ENCODE assay signal across 29 cellular contexts in genomic region chr19:14328406-14328805, GRCh38.
"Had no signal": no experiment of that assay in that cellular context is flagged by ENCODE, and none has a peak within 500 bp of the region (broad histone marks: within the 10 kb centered on the region; RNA-seq: fewer than 3 reads in every experiment).

No MANE protein-coding gene starts in this region.

- DNase-seq: stimulated activated CD4-positive, alpha-beta T cell treated with anti-CD3 and anti-CD28 coated beads, Interleukin-2, amount 100 ng/mL, for 48 hours; stimulated activated CD4-positive, alpha-beta T cell treated with anti-CD3 and anti-CD28 coated beads, Interleukin-4, amount 100 ng/mL, for 1 hour; stimulated activated CD4-positive, alpha-beta T cell treated with anti-CD3 and anti-CD28 coated beads, Interleukin-4, amount 100 ng/mL, for 24 hours; stimulated activated CD4-positive, alpha-beta T cell treated with anti-CD3 and anti-CD28 coated beads, Interleukin-4, amount 100 ng/mL, for 4 hours; stimulated activated CD8-positive, alpha-beta memory T cell treated with anti-CD3 and anti-CD28 coated beads, Interleukin-4, amount 100 ng/mL, for 48 hours; stimulated activated naive B cell treated with anti-CD40 and anti-IgM and Interleukin-4, amounts not matched to agents 10 μg/mL and 1 μg/mL and 100 μg/mL, for 72 hours; stimulated activated naive CD4-positive, alpha-beta T cell; stimulated activated naive CD4-positive, alpha-beta T cell treated with Interleukin-2 at 50 U/mL for 16 hours; stimulated activated naive CD8-positive, alpha-beta T cell treated with anti-CD3 and anti-CD28 coated beads, Interleukin-15, amount 100 ng/mL, for 72 hours; stimulated activated naive CD8-positive, alpha-beta T cell treated with anti-CD3 and anti-CD28 coated beads, Interleukin-15, Interleukin-2, amounts not matched to agents 100 U/mL and 50 U/mL, for 24 hours; stomach; substantia nigra; testis; thyroid gland; tibial artery; transverse colon; trophoblast cell; upper lobe of left lung; upper lobe of right lung; uterus had no signal

- H3K9me3 Mint-ChIP-seq: stimulated activated effector memory CD8-positive, alpha-beta T cell treated with anti-CD3 and anti-CD28 coated beads, Interleukin-12 subunit alpha, Interleukin-12 subunit beta, amount 100 ng/mL, for 72 hours; stimulated activated memory B cell treated with anti-CD40 and anti-IgM and Interleukin-4, amounts not matched to agents 10 μg/mL and 1 μg/mL and 100 μg/mL, for 72 hours; stimulated activated naive B cell treated with anti-CD40 and anti-IgM and Interleukin-4, amounts not matched to agents 10 μg/mL and 1 μg/mL and 100 μg/mL, for 72 hours; stimulated activated naive CD8-positive, alpha-beta T cell treated with anti-CD3 and anti-CD28 coated beads, Interleukin-15, amount 100 ng/mL, for 72 hours; stimulated activated naive CD8-positive, alpha-beta T cell treated with anti-CD3 and anti-CD28 coated beads, Interleukin-15, Interleukin-2, amounts not matched to agents 100 ng/mL and 50 ng/mL, for 24 hours; type B pancreatic cell had no signal

- H3K27ac Mint-ChIP-seq: stimulated activated effector memory CD8-positive, alpha-beta T cell treated with anti-CD3 and anti-CD28 coated beads, Interleukin-12 subunit alpha, Interleukin-12 subunit beta, amount 100 ng/mL, for 72 hours; stimulated activated memory B cell treated with anti-CD40 and anti-IgM and Interleukin-4, amounts not matched to agents 10 μg/mL and 1 μg/mL and 100 μg/mL, for 72 hours; stimulated activated naive B cell treated with anti-CD40 and anti-IgM and Interleukin-4, amounts not matched to agents 10 μg/mL and 1 μg/mL and 100 μg/mL, for 72 hours; stimulated activated naive CD8-positive, alpha-beta T cell treated with anti-CD3 and anti-CD28 coated beads, Interleukin-15, amount 100 ng/mL, for 72 hours; stimulated activated naive CD8-positive, alpha-beta T cell treated with anti-CD3 and anti-CD28 coated beads, Interleukin-15, Interleukin-2, amounts not matched to agents 100 ng/mL and 50 ng/mL, for 24 hours; type B pancreatic cell had no signal

- FAIRE-seq: urothelium cell line had no signal

- H3K27ac ChIP-seq: stomach, suprapubic skin, testis, thoracic aorta, thyroid gland, tibial artery, tibial nerve, transverse colon, upper lobe of left lung, upper lobe of right lung, uterus, vagina had no signal

- H3K9me3 ChIP-seq: stomach, suprapubic skin, testis, thoracic aorta, thyroid gland, tibial artery, tibial nerve, transverse colon, upper lobe of left lung, upper lobe of right lung, uterus, vagina had no signal

- H3K27me3 ChIP-seq: suprapubic skin, testis, thyroid gland, tibial artery, transverse colon, upper lobe of left lung, upper lobe of right lung, uterus, vagina had no signal

- H3K4me1 Mint-ChIP-seq: stimulated activated effector memory CD8-positive, alpha-beta T cell treated with anti-CD3 and anti-CD28 coated beads, Interleukin-12 subunit alpha, Interleukin-12 subunit beta, amount 100 ng/mL, for 72 hours; stimulated activated memory B cell treated with anti-CD40 and anti-IgM and Interleukin-4, amounts not matched to agents 10 μg/mL and 1 μg/mL and 100 μg/mL, for 72 hours had no signal

- H3K4me3 ChIP-seq: stomach, suprapubic skin, testis, thoracic aorta, thyroid gland, tibial artery, tibial nerve, transverse colon, upper lobe of left lung, upper lobe of right lung, uterus, vagina had no signal

- H3K27me3 Mint-ChIP-seq: stimulated activated naive CD8-positive, alpha-beta T cell treated with anti-CD3 and anti-CD28 coated beads, Interleukin-15, amount 100 ng/mL, for 72 hours; stimulated activated naive CD8-positive, alpha-beta T cell treated with anti-CD3 and anti-CD28 coated beads, Interleukin-15, Interleukin-2, amounts not matched to agents 100 ng/mL and 50 ng/mL, for 24 hours had no signal

- H3K4me1 ChIP-seq: upper lobe of right lung, uterus had no signal

- H3K36me3 ChIP-seq: stomach, suprapubic skin, thoracic aorta, thyroid gland, tibial artery, tibial nerve, transverse colon, upper lobe of left lung, upper lobe of right lung, uterus, vagina had no signal

- H3K4me3 Mint-ChIP-seq: stimulated activated effector memory CD8-positive, alpha-beta T cell treated with anti-CD3 and anti-CD28 coated beads, Interleukin-12 subunit alpha, Interleukin-12 subunit beta, amount 100 ng/mL, for 72 hours; stimulated activated memory B cell treated with anti-CD40 and anti-IgM and Interleukin-4, amounts not matched to agents 10 μg/mL and 1 μg/mL and 100 μg/mL, for 72 hours; stimulated activated naive B cell treated with anti-CD40 and anti-IgM and Interleukin-4, amounts not matched to agents 10 μg/mL and 1 μg/mL and 100 μg/mL, for 72 hours; stimulated activated naive CD8-positive, alpha-beta T cell treated with anti-CD3 and anti-CD28 coated beads, Interleukin-15, amount 100 ng/mL, for 72 hours; stimulated activated naive CD8-positive, alpha-beta T cell treated with anti-CD3 and anti-CD28 coated beads, Interleukin-15, Interleukin-2, amounts not matched to agents 100 ng/mL and 50 ng/mL, for 24 hours; type B pancreatic cell had no signal

- ATAC-seq: stimulated activated effector memory CD8-positive, alpha-beta T cell treated with anti-CD3 and anti-CD28 coated beads, Interleukin-12 subunit alpha, Interleukin-12 subunit beta, amount 100 ng/mL, for 72 hours; stimulated activated memory B cell treated with anti-CD40 and anti-IgM and Interleukin-4, amounts not matched to agents 10 μg/mL and 1 μg/mL and 100 μg/mL, for 72 hours; stimulated activated naive B cell treated with anti-CD40 and anti-IgM and Interleukin-4, amounts not matched to agents 10 μg/mL and 1 μg/mL and 100 μg/mL, for 72 hours; stimulated activated naive CD8-positive, alpha-beta T cell treated with anti-CD3 and anti-CD28 coated beads, Interleukin-15, amount 100 ng/mL, for 72 hours; stimulated activated naive CD8-positive, alpha-beta T cell treated with anti-CD3 and anti-CD28 coated beads, Interleukin-15, Interleukin-2, amounts not matched to agents 100 U/mL and 50 U/mL, for 24 hours; upper lobe of right lung had no signal

- H3K36me3 Mint-ChIP-seq: stimulated activated effector memory CD8-positive, alpha-beta T cell treated with anti-CD3 and anti-CD28 coated beads, Interleukin-12 subunit alpha, Interleukin-12 subunit beta, amount 100 ng/mL, for 72 hours; stimulated activated memory B cell treated with anti-CD40 and anti-IgM and Interleukin-4, amounts not matched to agents 10 μg/mL and 1 μg/mL and 100 μg/mL, for 72 hours; stimulated activated naive B cell treated with anti-CD40 and anti-IgM and Interleukin-4, amounts not matched to agents 10 μg/mL and 1 μg/mL and 100 μg/mL, for 72 hours; type B pancreatic cell had no signal
